In the genomic region with DNA sequence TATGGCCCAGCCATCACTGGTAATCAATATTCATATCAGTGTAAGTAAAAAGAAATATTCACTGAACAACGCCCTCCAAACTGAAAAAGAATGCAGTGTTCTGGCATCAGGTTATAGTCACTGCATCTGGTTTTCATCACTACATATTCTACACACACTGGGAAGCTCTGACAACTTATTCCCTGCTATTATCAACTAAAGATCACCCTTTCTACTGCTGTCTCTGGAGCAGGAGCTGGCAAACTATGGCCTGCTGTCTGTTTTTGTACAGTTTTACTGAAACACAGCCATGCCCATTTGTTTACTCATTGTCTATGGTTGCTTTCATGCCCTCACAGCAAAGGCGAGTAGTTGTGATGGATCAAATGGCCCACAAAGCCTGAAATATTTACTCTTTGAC, we compare ENCODE assay signal across 15 cellular contexts.
"Had no signal": no experiment of that assay in that cellular context is flagged by ENCODE, and none has a peak within 500 bp of the region (broad histone marks: within the 10 kb centered on the region; RNA-seq: fewer than 3 reads in every experiment).

No MANE protein-coding gene starts in this region.

- DNase-seq: activated CD4-positive, alpha-beta memory T cell treated with anti-CD3 and anti-CD28 coated beads for 36 hours; activated gamma-delta T cell; activated naive CD8-positive, alpha-beta T cell treated with anti-CD3 and anti-CD28 coated beads, Interleukin-2, amount 10 ng/mL, durations not matched to agents 7 days and 5 days; activated T-cell treated with anti-CD3 and anti-CD28 coated beads, Interleukin-2, amount 50 U/mL, for 48 hours; kidney glomerular epithelial cell; lower lobe of right lung; naive B cell; pancreas; thyroid gland had no signal

- H3K27me3 ChIP-seq: ascending aorta, hepatocyte, pancreas, thyroid gland had no signal

- H2AFZ ChIP-seq: hepatocyte had no signal

- H3K4me1 Mint-ChIP-seq: activated naive CD8-positive, alpha-beta T cell treated with anti-CD3 and anti-CD28 coated beads, Interleukin-2, amount 10 ng/mL, durations not matched to agents 7 days and 5 days; naive B cell had no signal

- H3K4me1 ChIP-seq: ascending aorta, lower lobe of right lung, pancreas, thyroid gland had no signal

- H3K79me2 ChIP-seq: hepatocyte had no signal

- H3K4me2 ChIP-seq: hepatocyte had no signal

- H3K4me3 Mint-ChIP-seq: activated CD4-positive, alpha-beta memory T cell treated with anti-CD3 and anti-CD28 coated beads for 36 hours; activated naive CD8-positive, alpha-beta T cell treated with anti-CD3 and anti-CD28 coated beads, Interleukin-2, amount 10 ng/mL, durations not matched to agents 7 days and 5 days; naive B cell had no signal

- H3K27me3 Mint-ChIP-seq: activated CD4-positive, alpha-beta memory T cell treated with anti-CD3 and anti-CD28 coated beads for 36 hours; activated naive CD8-positive, alpha-beta T cell treated with anti-CD3 and anti-CD28 coated beads, Interleukin-2, amount 10 ng/mL, durations not matched to agents 7 days and 5 days; naive B cell had no signal

- H3K4me3 ChIP-seq: ascending aorta, hepatocyte, lower lobe of right lung, pancreas, skin epidermis, thyroid gland had no signal

- H3K27ac Mint-ChIP-seq: activated CD4-positive, alpha-beta memory T cell treated with anti-CD3 and anti-CD28 coated beads for 36 hours; activated naive CD8-positive, alpha-beta T cell treated with anti-CD3 and anti-CD28 coated beads, Interleukin-2, amount 10 ng/mL, durations not matched to agents 7 days and 5 days had no signal

- H3K9me3 ChIP-seq: ascending aorta, lower lobe of right lung, pancreas, thyroid gland had no signal

- FAIRE-seq: bronchial epithelial cell, pancreas, urothelium cell line had no signal

- H3K27ac ChIP-seq: ascending aorta, hepatocyte, lower lobe of right lung, pancreas, skin epidermis, thyroid gland, VCaP had no signal

- ATAC-seq: lower lobe of right lung, pancreas had no signal

- H3K9me3 Mint-ChIP-seq: activated CD4-positive, alpha-beta memory T cell treated with anti-CD3 and anti-CD28 coated beads for 36 hours; activated naive CD8-positive, alpha-beta T cell treated with anti-CD3 and anti-CD28 coated beads, Interleukin-2, amount 10 ng/mL, durations not matched to agents 7 days and 5 days; naive B cell had no signal
